Comparison of ENCODE assay signal across 13 cellular contexts in genomic region chr6:118787746-118788419, GRCh38.
A peak's percentile ranks its signal among the peaks of the same experiment; 100 is the strongest.
DNase-seq lines count a peak whose midpoint lies in the region; TF ChIP-seq lines count a peak whose summit lies in the region.
"Had no signal": no experiment of that assay in that cellular context is flagged by ENCODE, and none has a peak within 500 bp of the region (broad histone marks: within the 10 kb centered on the region; RNA-seq: fewer than 3 reads in every experiment).

No MANE protein-coding gene starts in this region.

- H3K27me3 ChIP-seq in CD8-positive, alpha-beta memory T cell (ENCODE audit: insufficient read depth, low read length, poor library complexity, severe bottlenecking), result no peaks in the 10 kb centered on the region
- H3K27me3 ChIP-seq: neutrophil, Peyer's patch had no signal

- no peaks in the 10 kb centered on the region for H3K27me3 Mint-ChIP-seq in CD8-positive, alpha-beta memory T cell

- H3K9me3 Mint-ChIP-seq in CD8-positive, alpha-beta memory T cell, result peaks cover 0 to 4% (median 0%) of the 10 kb centered on the region in 5 donors

- CTCF ChIA-PET in CD8-positive, alpha-beta memory T cell (lab: Charles Lee), result interaction anchor here (0.7 to 3.3 kb wide), 13 partner anchors 9 to 323 kb away, joined by 3 to 14 read pairs (median 4); no protein-coding TSS in a partner anchor

- peak overlapping the region; percentile 13 to 98 (median 92) for H3K27ac Mint-ChIP-seq in CD8-positive, alpha-beta memory T cell

- H3K36me3 Mint-ChIP-seq in CD8-positive, alpha-beta memory T cell, result peaks cover 0 to 11% (median 6%) of the 10 kb centered on the region in 3 donors

- peak; percentile 14 for DNase-seq in AG10803 (ENCODE audit: low read depth)
- peak in 1 of 5 donors; percentile 14 for DNase-seq in CD8-positive, alpha-beta memory T cell
- DNase-seq in islet precursor cell, result peak; percentile 46
- no peak for DNase-seq in glomerular visceral epithelial cell (ENCODE audit: extremely low spot score)
- no peak for DNase-seq in NCI-H2081 treated with DMSO at 0.1 percent for 48 hours (lab: John Stamatoyannopoulos, UW)
- DNase-seq in mucosa of gallbladder (ENCODE audit: low spot score), result no peak
- no peak for DNase-seq in GM10266 (ENCODE audit: extremely low spot score)
- DNase-seq: effector CD8-positive, alpha-beta T cell; NCI-H1694 treated with DMSO at 0.1 percent for 48 hours; Peyer's patch; stimulated activated CD4-positive, alpha-beta T cell treated with anti-CD3 and anti-CD28 coated beads, Interleukin-2, amount 100 ng/mL, for 24 hours had no signal

- peak overlapping the region; percentile 3 to 72 (median 15) for H3K4me3 Mint-ChIP-seq in CD8-positive, alpha-beta memory T cell

- no peaks in the 10 kb centered on the region for H3K9me3 ChIP-seq in CD8-positive, alpha-beta memory T cell (ENCODE audit: low read length)
- H3K9me3 ChIP-seq: neutrophil, Peyer's patch had no signal

- H3K4me1 Mint-ChIP-seq in CD8-positive, alpha-beta memory T cell, result peaks cover 27 to 44% (median 36%) of the 10 kb centered on the region in 3 donors

- peaks cover 15% of the 10 kb centered on the region for H3K4me1 ChIP-seq in CD8-positive, alpha-beta memory T cell (ENCODE audit: insufficient read depth, low read length)

- H3K36me3 ChIP-seq in CD8-positive, alpha-beta memory T cell (ENCODE audit: insufficient read depth, low read length), result no peaks in the 10 kb centered on the region
- H3K36me3 ChIP-seq: neutrophil, Peyer's patch had no signal

- H3K4me3 ChIP-seq in AG10803 (ENCODE audit: low read length), result no peak overlapping the region
- H3K4me3 ChIP-seq in CD8-positive, alpha-beta memory T cell (ENCODE audit: low read length), result no peak overlapping the region
- H3K4me3 ChIP-seq: Peyer's patch had no signal

- POLR2A ChIA-PET in CD8-positive, alpha-beta memory T cell (lab: Charles Lee), result interaction anchor here (0.5 kb wide), 1 partner anchor 81 kb away, joined by 3 read pairs; no protein-coding TSS in a partner anchor

- no peak overlapping the region for H3K27ac ChIP-seq in CD8-positive, alpha-beta memory T cell (ENCODE audit: low read depth, low read length)
- peak overlapping the region; percentile 85 for H3K27ac ChIP-seq in VCaP
- H3K27ac ChIP-seq: neutrophil, Peyer's patch had no signal

- TF ChIP-seq CTCF in AG10803 (conservative IDR thresholded peaks at IDR 0.05; ENCODE audit: low read length) (no peak), VCaP (conservative IDR thresholded peaks at IDR 0.05) (no peak), GM10266 (IDR thresholded peaks at IDR 0.05; ENCODE audit: control insufficient read depth, insufficient read depth, low read depth, missing control alignments) (no peak)

Comparison
In these comparisons a context has a peak if more than half of its experiments do, and no peak if none do; other contexts are left out.
1. DNase-seq: peak in AG10803 (single experiment) and islet precursor cell (single experiment); none in glomerular visceral epithelial cell (single experiment), NCI-H2081 treated with DMSO at 0.1 percent for 48 hours (single experiment), mucosa of gallbladder (single experiment) and GM10266 (single experiment).